Comparison of ENCODE assay signal across 39 cellular contexts in genomic region chr5:131139321-131139720, GRCh38.
"Had no signal": no experiment of that assay in that cellular context is flagged by ENCODE, and none has a peak within 500 bp of the region (broad histone marks: within the 10 kb centered on the region; RNA-seq: fewer than 3 reads in every experiment).

No MANE protein-coding gene starts in this region.

- H3K36me3 Mint-ChIP-seq: brain had no signal

- DNase-seq: activated effector memory CD4-positive, alpha-beta T cell treated with anti-CD3 and anti-CD28 coated beads, Interleukin-2, amount 50 U/mL, for 16 hours; activated effector memory CD4-positive, alpha-beta T cell treated with Interleukin-2 at 50 U/mL for 16 hours; activated gamma-delta T cell; activated gamma-delta T cell treated with Interleukin-2 at 50 U/mL for 16 hours; activated naive CD4-positive, alpha-beta T cell; activated naive CD4-positive, alpha-beta T cell treated with anti-CD3 and anti-CD28 coated beads for 36 hours; activated naive CD4-positive, alpha-beta T cell treated with anti-CD3 and anti-CD28 coated beads, Interleukin-2, amount 10 ng/mL, durations not matched to agents 7 days and 5 days; activated naive CD4-positive, alpha-beta T cell treated with anti-CD3 and anti-CD28 coated beads, Interleukin-2, amount 50 U/mL, for 16 hours; activated naive CD4-positive, alpha-beta T cell treated with Interleukin-2 at 50 U/mL for 16 hours; activated naive CD8-positive, alpha-beta T cell treated with anti-CD3 and anti-CD28 coated beads for 36 hours; activated naive CD8-positive, alpha-beta T cell treated with anti-CD3 and anti-CD28 coated beads, Interleukin-2, amount 10 ng/mL, durations not matched to agents 7 days and 5 days; activated naive CD8-positive, alpha-beta T cell treated with anti-CD3 and anti-CD28 coated beads, Interleukin-2, amount 50 U/mL, for 24 hours; activated T-cell treated with anti-CD3 and anti-CD28 coated beads, Interleukin-2, amount 50 U/mL, for 24 hours; activated T-cell treated with anti-CD3 and anti-CD28 coated beads, Interleukin-2, amount 50 U/mL, for 4 hours; activated T-cell treated with anti-CD3 and anti-CD28 coated beads, Interleukin-2, amount 50 U/mL, for 48 hours; activated T-cell treated with anti-CD3 and anti-CD28 coated beads, Interleukin-2, amount 50 U/mL, for 72 hours; adrenal gland; amniotic stem cell; amygdala; anterior cingulate cortex; aorta; body of pancreas; brain microvascular endothelial cell; caudate nucleus; central memory CD4-positive, alpha-beta T cell; cerebellar nuclear complex had no signal

- H3K27me3 Mint-ChIP-seq: activated naive CD4-positive, alpha-beta T cell treated with anti-CD3 and anti-CD28 coated beads, Interleukin-2, amount 50 U/mL, for 24 hours; activated naive CD8-positive, alpha-beta T cell; activated naive CD8-positive, alpha-beta T cell treated with anti-CD3 and anti-CD28 coated beads for 36 hours; activated naive CD8-positive, alpha-beta T cell treated with anti-CD3 and anti-CD28 coated beads, Interleukin-2, amount 50 U/mL, for 24 hours; activated T-cell treated with anti-CD3 and anti-CD28 coated beads, Interleukin-2, amount 50 U/mL, for 24 hours; activated T-helper 17 cell treated with anti-CD3 and anti-CD28 coated beads, Interleukin-2, amount 50 U/mL, for 72 hours; brain had no signal

- H3K27ac ChIP-seq: adrenal gland, ascending aorta, body of pancreas, brain microvascular endothelial cell, breast epithelium, cardiac muscle cell had no signal

- H3K4me3 Mint-ChIP-seq: activated naive CD4-positive, alpha-beta T cell treated with anti-CD3 and anti-CD28 coated beads for 36 hours; activated naive CD4-positive, alpha-beta T cell treated with anti-CD3 and anti-CD28 coated beads, Interleukin-2, amount 10 ng/mL, durations not matched to agents 7 days and 5 days; activated naive CD4-positive, alpha-beta T cell treated with anti-CD3 and anti-CD28 coated beads, Interleukin-2, amount 50 U/mL, for 24 hours; activated naive CD8-positive, alpha-beta T cell treated with anti-CD3 and anti-CD28 coated beads for 36 hours; activated naive CD8-positive, alpha-beta T cell treated with anti-CD3 and anti-CD28 coated beads, Interleukin-2, amount 10 ng/mL, durations not matched to agents 7 days and 5 days; activated naive CD8-positive, alpha-beta T cell treated with anti-CD3 and anti-CD28 coated beads, Interleukin-2, amount 50 U/mL, for 24 hours; activated T-cell treated with anti-CD3 and anti-CD28 coated beads, Interleukin-2, amount 50 U/mL, for 24 hours; activated T-cell treated with anti-CD3 and anti-CD28 coated beads, Interleukin-2, amount 50 U/mL, for 4 hours; activated T-cell treated with anti-CD3 and anti-CD28 coated beads, Interleukin-2, amount 50 U/mL, for 72 hours; activated T-helper 1 cell treated with anti-CD3 and anti-CD28 coated beads, Interleukin-12 subunit alpha, Interleukin-12 subunit beta, Interleukin-2, Interleukin-4 antibody, amounts not matched to agents 30 ng/mL and 10 ng/mL and 1 ng/mL, durations not matched to agents 14 hours and 24 hours and 36 hours; activated T-helper 17 cell treated with anti-CD3 and anti-CD28 coated beads, Interleukin-2, amount 50 U/mL, for 72 hours; brain; central memory CD8-positive, alpha-beta T cell had no signal

- H3K4me3 ChIP-seq: adrenal gland, ascending aorta, body of pancreas, breast epithelium, cardiac muscle cell had no signal

- H3K27me3 ChIP-seq: ascending aorta, body of pancreas, brain microvascular endothelial cell, breast epithelium, cardiac muscle cell had no signal

- H3K27ac Mint-ChIP-seq: activated naive CD4-positive, alpha-beta T cell treated with anti-CD3 and anti-CD28 coated beads for 36 hours; activated naive CD4-positive, alpha-beta T cell treated with anti-CD3 and anti-CD28 coated beads, Interleukin-2, amount 10 ng/mL, durations not matched to agents 7 days and 5 days; activated naive CD4-positive, alpha-beta T cell treated with anti-CD3 and anti-CD28 coated beads, Interleukin-2, amount 50 U/mL, for 24 hours; activated naive CD4-positive, alpha-beta T cell treated with anti-CD3 and anti-CD28 coated beads, Interleukin-2, amount 50 U/mL, for 72 hours; activated naive CD8-positive, alpha-beta T cell; activated naive CD8-positive, alpha-beta T cell treated with anti-CD3 and anti-CD28 coated beads for 36 hours; activated naive CD8-positive, alpha-beta T cell treated with anti-CD3 and anti-CD28 coated beads, Interleukin-2, amount 10 ng/mL, durations not matched to agents 7 days and 5 days; activated naive CD8-positive, alpha-beta T cell treated with anti-CD3 and anti-CD28 coated beads, Interleukin-2, amount 50 U/mL, for 24 hours; activated T-cell treated with anti-CD3 and anti-CD28 coated beads, Interleukin-2, amount 50 U/mL, for 24 hours; activated T-cell treated with anti-CD3 and anti-CD28 coated beads, Interleukin-2, amount 50 U/mL, for 72 hours; activated T-helper 1 cell treated with anti-CD3 and anti-CD28 coated beads, Interleukin-12 subunit alpha, Interleukin-12 subunit beta, Interleukin-2, Interleukin-4 antibody, amounts not matched to agents 30 ng/mL and 10 ng/mL and 1 ng/mL, durations not matched to agents 14 hours and 24 hours and 36 hours; activated T-helper 17 cell treated with anti-CD3 and anti-CD28 coated beads, Interleukin-2, amount 50 U/mL, for 72 hours; activated T-helper 2 cell treated with anti-CD3 and anti-CD28 coated beads, Interferon-gamma antibody, Interleukin-2, Interleukin-4, amounts not matched to agents 10 μg/mL and 5 μg/mL and 100 μg/mL, durations not matched to agents 14 hours and 24 hours and 36 hours; brain had no signal

- ATAC-seq: activated naive CD4-positive, alpha-beta T cell treated with anti-CD3 and anti-CD28 coated beads, Interleukin-2, amount 50 U/mL, for 72 hours; activated naive CD8-positive, alpha-beta T cell treated with anti-CD3 and anti-CD28 coated beads, Interleukin-2, amount 50 U/mL, for 24 hours; activated T-cell treated with anti-CD3 and anti-CD28 coated beads, Interleukin-2, amount 50 U/mL, for 4 hours; activated T-cell treated with anti-CD3 and anti-CD28 coated beads, Interleukin-2, amount 50 U/mL, for 72 hours; activated T-helper 17 cell treated with anti-CD3 and anti-CD28 coated beads, Interleukin-2, amount 50 U/mL, for 72 hours; body of pancreas had no signal

- H3K4me1 Mint-ChIP-seq: activated naive CD8-positive, alpha-beta T cell treated with anti-CD3 and anti-CD28 coated beads for 36 hours; activated naive CD8-positive, alpha-beta T cell treated with anti-CD3 and anti-CD28 coated beads, Interleukin-2, amount 10 ng/mL, durations not matched to agents 7 days and 5 days; activated naive CD8-positive, alpha-beta T cell treated with anti-CD3 and anti-CD28 coated beads, Interleukin-2, amount 50 U/mL, for 24 hours; activated T-helper 17 cell treated with anti-CD3 and anti-CD28 coated beads, Interleukin-2, amount 50 U/mL, for 72 hours; brain; central memory CD8-positive, alpha-beta T cell had no signal

- FAIRE-seq: astrocyte, bronchial epithelial cell had no signal

- H3K36me3 ChIP-seq: adrenal gland, ascending aorta, brain microvascular endothelial cell, breast epithelium, cardiac muscle cell had no signal

- H3K4me1 ChIP-seq: adrenal gland, ascending aorta, body of pancreas, breast epithelium had no signal

- H3K9me3 Mint-ChIP-seq: activated naive CD4-positive, alpha-beta T cell treated with anti-CD3 and anti-CD28 coated beads, Interleukin-2, amount 50 U/mL, for 24 hours; central memory CD8-positive, alpha-beta T cell had no signal

- H3K9me3 ChIP-seq: adrenal gland, body of pancreas had no signal
